16 cellular contexts compared by ENCODE assay signal in genomic region chr7:33698006-33698405, GRCh38.
DNase-seq lines count a peak whose midpoint lies in the region; TF ChIP-seq lines count a peak whose summit lies in the region.
"Had no signal": no experiment of that assay in that cellular context is flagged by ENCODE, and none has a peak within 500 bp of the region (broad histone marks: within the 10 kb centered on the region; RNA-seq: fewer than 3 reads in every experiment).

No MANE protein-coding gene starts in this region.

- peak overlapping the region; percentile 27 to 84 (median 62) for H3K27ac Mint-ChIP-seq in nephron
- H3K27ac Mint-ChIP-seq in neural progenitor cell, result no peak overlapping the region

- H3K27me3 ChIP-seq in neural progenitor cell, result no peaks in the 10 kb centered on the region
- H3K27me3 ChIP-seq: MG63, SJCRH30 had no signal

- H3K9ac ChIP-seq in neural progenitor cell, result no peak overlapping the region

- DNase-seq in COLO829 (ENCODE audit: low spot score), result peak; percentile 58
- peak; percentile 25 for DNase-seq in SW480 (ENCODE audit: low spot score)
- peak; percentile 62 for DNase-seq in foreskin melanocyte
- no peak for DNase-seq in NCI-H2107 (lab: John Stamatoyannopoulos, UW)
- DNase-seq in neural progenitor cell (ENCODE audit: low spot score), result no peak
- no peak for DNase-seq in activated naive CD4-positive, alpha-beta T cell treated with anti-CD3 and anti-CD28 coated beads, Interleukin-2, amount 50 U/mL, for 16 hours
- no peak for DNase-seq in C1 segment of cervical spinal cord (lab: John Stamatoyannopoulos, UW)
- DNase-seq: KG1, MG63, NCI-H1105, NCI-H187, NCI-H510A, NCI-H82, SJCRH30 had no signal

- H3K36me3 Mint-ChIP-seq in nephron (ENCODE audit: low read depth) (peaks cover 28% of the 10 kb centered on the region), neural progenitor cell (no peaks in the 10 kb centered on the region)

- H3K9me3 Mint-ChIP-seq in nephron (peaks cover 19% of the 10 kb centered on the region), neural progenitor cell (peaks cover 21% of the 10 kb centered on the region)

- H3F3A ChIP-seq in neural progenitor cell (ENCODE audit: low read depth), result no peaks in the 10 kb centered on the region

- peaks cover 8% of the 10 kb centered on the region for H3K9me3 ChIP-seq in neural progenitor cell (ENCODE audit: low read depth)

- H3K36me3 ChIP-seq in neural progenitor cell, result no peaks in the 10 kb centered on the region
- H3K36me3 ChIP-seq: MG63, SJCRH30 had no signal

- H2AFZ ChIP-seq in neural progenitor cell (replicated peaks), result no peak overlapping the region

- no peak overlapping the region for H3K27ac ChIP-seq in neural progenitor cell
- H3K27ac ChIP-seq: A549, SJCRH30 had no signal

- no peak for TF ChIP-seq CTCF in nephron (IDR thresholded peaks at IDR 0.05; ENCODE audit: unreplicated experiment in 3 of 3)
- no peak for TF ChIP-seq CTCF in neural progenitor cell (IDR thresholded peaks at IDR 0.05)

- H3K27me3 Mint-ChIP-seq in nephron (ENCODE audit: low read depth) (peaks cover 15% of the 10 kb centered on the region), neural progenitor cell (ENCODE audit: insufficient read depth, low read depth) (peaks cover 2% of the 10 kb centered on the region)

- H3K4me3 Mint-ChIP-seq in nephron (no peak overlapping the region), neural progenitor cell (no peak overlapping the region)

- no peak overlapping the region for H3K4me2 ChIP-seq in neural progenitor cell
- H3K4me2 ChIP-seq: A549 had no signal

- no peaks in the 10 kb centered on the region for H3K4me1 ChIP-seq in neural progenitor cell
- H3K4me1 ChIP-seq: A549 had no signal

- H3K4me3 ChIP-seq in neural progenitor cell, result no peak overlapping the region
- H3K4me3 ChIP-seq: A549, MG63, SJCRH30 had no signal

- peaks cover 46% of the 10 kb centered on the region for H3K4me1 Mint-ChIP-seq in nephron
- H3K4me1 Mint-ChIP-seq in neural progenitor cell, result peaks cover 12% of the 10 kb centered on the region

- no peaks in the 10 kb centered on the region for H4K20me1 ChIP-seq in neural progenitor cell (ENCODE audit: low read depth)

- H3K79me2 ChIP-seq in neural progenitor cell (ENCODE audit: low read depth), result no peaks in the 10 kb centered on the region

Comparison
In these comparisons a context has a peak if more than half of its experiments do, and no peak if none do; other contexts are left out.
1. DNase-seq: peak in COLO829 (single experiment), SW480 (single experiment) and foreskin melanocyte (single experiment); none in NCI-H2107 (single experiment), neural progenitor cell (single experiment), activated naive CD4-positive, alpha-beta T cell treated with anti-CD3 and anti-CD28 coated beads, Interleukin-2, amount 50 U/mL, for 16 hours (single experiment) and C1 segment of cervical spinal cord (0 of 14).